ENCODE assay signal across 1 cellular context in genomic region chr2:31324000-31324633, GRCh38.
TF ChIP-seq lines count a peak whose summit lies in the region.

No MANE protein-coding gene starts in this region.

TF ChIP-seq in WTC11, 78 proteins besides CTCF, POLR2A, EP300 and RAD21 (continued from another document):
- TF ChIP-seq ZNF532 (CRISPR knock-in tag; IDR thresholded peaks at IDR 0.05; ENCODE audit: borderline replicate concordance) (no peak), CBFB (CRISPR knock-in tag; IDR thresholded peaks at IDR 0.05; ENCODE audit: low read depth) (no peak), SOX15 (CRISPR knock-in tag; IDR thresholded peaks at IDR 0.05) (no peak), ZNF317 (CRISPR knock-in tag; IDR thresholded peaks at IDR 0.05; ENCODE audit: borderline replicate concordance, low read depth) (no peak)
